39 cellular contexts compared by ENCODE assay signal in the genomic region with DNA sequence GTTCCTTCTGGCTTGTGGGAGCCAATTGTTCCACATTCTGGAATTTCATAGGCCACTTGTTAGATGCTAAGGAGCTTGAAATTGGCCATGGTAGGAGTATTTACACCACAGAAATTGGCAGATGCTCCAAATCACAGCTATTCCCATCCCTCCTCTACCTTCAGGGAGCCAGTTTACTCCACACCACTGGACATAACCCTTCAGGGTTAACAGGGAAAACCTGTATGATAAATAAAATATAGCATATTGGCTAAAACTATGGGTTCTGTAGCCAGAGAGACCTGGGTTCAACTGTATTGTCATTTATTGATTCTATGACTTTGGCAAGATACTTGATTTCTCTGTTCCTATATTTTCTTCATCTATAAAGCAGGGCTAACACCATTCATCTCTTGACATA.
"Had no signal": no experiment of that assay in that cellular context is flagged by ENCODE, and none has a peak within 500 bp of the region (broad histone marks: within the 10 kb centered on the region; RNA-seq: fewer than 3 reads in every experiment).

No MANE protein-coding gene starts in this region.

- FAIRE-seq: astrocyte, bronchial epithelial cell had no signal

- ATAC-seq: activated naive CD4-positive, alpha-beta T cell treated with anti-CD3 and anti-CD28 coated beads, Interleukin-2, amount 50 U/mL, for 72 hours; activated naive CD8-positive, alpha-beta T cell treated with anti-CD3 and anti-CD28 coated beads, Interleukin-2, amount 50 U/mL, for 24 hours; activated T-cell treated with anti-CD3 and anti-CD28 coated beads, Interleukin-2, amount 50 U/mL, for 4 hours; activated T-helper 17 cell treated with anti-CD3 and anti-CD28 coated beads, Interleukin-2, amount 50 U/mL, for 72 hours; body of pancreas had no signal

- H3K27ac Mint-ChIP-seq: activated naive CD4-positive, alpha-beta T cell treated with anti-CD3 and anti-CD28 coated beads for 36 hours; activated naive CD4-positive, alpha-beta T cell treated with anti-CD3 and anti-CD28 coated beads, Interleukin-2, amount 10 ng/mL, durations not matched to agents 7 days and 5 days; activated naive CD4-positive, alpha-beta T cell treated with anti-CD3 and anti-CD28 coated beads, Interleukin-2, amount 50 U/mL, for 24 hours; activated naive CD4-positive, alpha-beta T cell treated with anti-CD3 and anti-CD28 coated beads, Interleukin-2, amount 50 U/mL, for 72 hours; activated naive CD8-positive, alpha-beta T cell; activated naive CD8-positive, alpha-beta T cell treated with anti-CD3 and anti-CD28 coated beads for 36 hours; activated naive CD8-positive, alpha-beta T cell treated with anti-CD3 and anti-CD28 coated beads, Interleukin-2, amount 10 ng/mL, durations not matched to agents 7 days and 5 days; activated naive CD8-positive, alpha-beta T cell treated with anti-CD3 and anti-CD28 coated beads, Interleukin-2, amount 50 U/mL, for 24 hours; activated T-cell treated with anti-CD3 and anti-CD28 coated beads, Interleukin-2, amount 50 U/mL, for 24 hours; activated T-helper 1 cell treated with anti-CD3 and anti-CD28 coated beads, Interleukin-12 subunit alpha, Interleukin-12 subunit beta, Interleukin-2, Interleukin-4 antibody, amounts not matched to agents 30 ng/mL and 10 ng/mL and 1 ng/mL, durations not matched to agents 14 hours and 24 hours and 36 hours; activated T-helper 17 cell treated with anti-CD3 and anti-CD28 coated beads, Interleukin-2, amount 50 U/mL, for 72 hours; activated T-helper 2 cell treated with anti-CD3 and anti-CD28 coated beads, Interferon-gamma antibody, Interleukin-2, Interleukin-4, amounts not matched to agents 10 μg/mL and 5 μg/mL and 100 μg/mL, durations not matched to agents 14 hours and 24 hours and 36 hours; brain had no signal

- H3K4me3 Mint-ChIP-seq: activated naive CD4-positive, alpha-beta T cell treated with anti-CD3 and anti-CD28 coated beads for 36 hours; activated naive CD4-positive, alpha-beta T cell treated with anti-CD3 and anti-CD28 coated beads, Interleukin-2, amount 10 ng/mL, durations not matched to agents 7 days and 5 days; activated naive CD4-positive, alpha-beta T cell treated with anti-CD3 and anti-CD28 coated beads, Interleukin-2, amount 50 U/mL, for 24 hours; activated naive CD8-positive, alpha-beta T cell; activated naive CD8-positive, alpha-beta T cell treated with anti-CD3 and anti-CD28 coated beads for 36 hours; activated naive CD8-positive, alpha-beta T cell treated with anti-CD3 and anti-CD28 coated beads, Interleukin-2, amount 10 ng/mL, durations not matched to agents 7 days and 5 days; activated naive CD8-positive, alpha-beta T cell treated with anti-CD3 and anti-CD28 coated beads, Interleukin-2, amount 50 U/mL, for 24 hours; activated T-cell treated with anti-CD3 and anti-CD28 coated beads, Interleukin-2, amount 50 U/mL, for 24 hours; activated T-cell treated with anti-CD3 and anti-CD28 coated beads, Interleukin-2, amount 50 U/mL, for 4 hours; activated T-helper 1 cell treated with anti-CD3 and anti-CD28 coated beads, Interleukin-12 subunit alpha, Interleukin-12 subunit beta, Interleukin-2, Interleukin-4 antibody, amounts not matched to agents 30 ng/mL and 10 ng/mL and 1 ng/mL, durations not matched to agents 14 hours and 24 hours and 36 hours; activated T-helper 17 cell treated with anti-CD3 and anti-CD28 coated beads, Interleukin-2, amount 50 U/mL, for 72 hours; brain; central memory CD8-positive, alpha-beta T cell had no signal

- H3K27ac ChIP-seq: adrenal gland, ascending aorta, body of pancreas, brain microvascular endothelial cell, breast epithelium, cardiac muscle cell had no signal

- DNase-seq: activated effector memory CD4-positive, alpha-beta T cell treated with anti-CD3 and anti-CD28 coated beads, Interleukin-2, amount 50 U/mL, for 16 hours; activated effector memory CD4-positive, alpha-beta T cell treated with Interleukin-2 at 50 U/mL for 16 hours; activated gamma-delta T cell; activated gamma-delta T cell treated with Interleukin-2 at 50 U/mL for 16 hours; activated naive CD4-positive, alpha-beta T cell; activated naive CD4-positive, alpha-beta T cell treated with anti-CD3 and anti-CD28 coated beads for 36 hours; activated naive CD4-positive, alpha-beta T cell treated with anti-CD3 and anti-CD28 coated beads, Interleukin-2, amount 10 ng/mL, durations not matched to agents 7 days and 5 days; activated naive CD4-positive, alpha-beta T cell treated with anti-CD3 and anti-CD28 coated beads, Interleukin-2, amount 50 U/mL, for 16 hours; activated naive CD4-positive, alpha-beta T cell treated with Interleukin-2 at 50 U/mL for 16 hours; activated naive CD8-positive, alpha-beta T cell treated with anti-CD3 and anti-CD28 coated beads for 36 hours; activated naive CD8-positive, alpha-beta T cell treated with anti-CD3 and anti-CD28 coated beads, Interleukin-2, amount 10 ng/mL, durations not matched to agents 7 days and 5 days; activated naive CD8-positive, alpha-beta T cell treated with anti-CD3 and anti-CD28 coated beads, Interleukin-2, amount 50 U/mL, for 24 hours; activated T-cell treated with anti-CD3 and anti-CD28 coated beads, Interleukin-2, amount 50 U/mL, for 1 hour; activated T-cell treated with anti-CD3 and anti-CD28 coated beads, Interleukin-2, amount 50 U/mL, for 24 hours; activated T-cell treated with anti-CD3 and anti-CD28 coated beads, Interleukin-2, amount 50 U/mL, for 4 hours; activated T-cell treated with anti-CD3 and anti-CD28 coated beads, Interleukin-2, amount 50 U/mL, for 48 hours; adrenal gland; amniotic stem cell; amygdala; anterior cingulate cortex; aorta; body of pancreas; brain microvascular endothelial cell; caudate nucleus; central memory CD4-positive, alpha-beta T cell; cerebellar nuclear complex had no signal

- H3K4me1 ChIP-seq: body of pancreas had no signal

- H3K27me3 Mint-ChIP-seq: activated naive CD4-positive, alpha-beta T cell treated with anti-CD3 and anti-CD28 coated beads, Interleukin-2, amount 50 U/mL, for 24 hours; activated naive CD8-positive, alpha-beta T cell had no signal

- H3K4me1 Mint-ChIP-seq: activated naive CD4-positive, alpha-beta T cell treated with anti-CD3 and anti-CD28 coated beads, Interleukin-2, amount 10 ng/mL, durations not matched to agents 7 days and 5 days; activated naive CD4-positive, alpha-beta T cell treated with anti-CD3 and anti-CD28 coated beads, Interleukin-2, amount 50 U/mL, for 24 hours; activated naive CD8-positive, alpha-beta T cell treated with anti-CD3 and anti-CD28 coated beads for 36 hours; activated naive CD8-positive, alpha-beta T cell treated with anti-CD3 and anti-CD28 coated beads, Interleukin-2, amount 10 ng/mL, durations not matched to agents 7 days and 5 days; activated T-helper 17 cell treated with anti-CD3 and anti-CD28 coated beads, Interleukin-2, amount 50 U/mL, for 72 hours; central memory CD8-positive, alpha-beta T cell had no signal

- H3K36me3 Mint-ChIP-seq: activated naive CD4-positive, alpha-beta T cell treated with anti-CD3 and anti-CD28 coated beads, Interleukin-2, amount 10 ng/mL, durations not matched to agents 7 days and 5 days; activated naive CD4-positive, alpha-beta T cell treated with anti-CD3 and anti-CD28 coated beads, Interleukin-2, amount 50 U/mL, for 24 hours; activated naive CD4-positive, alpha-beta T cell treated with anti-CD3 and anti-CD28 coated beads, Interleukin-2, amount 50 U/mL, for 72 hours; activated naive CD8-positive, alpha-beta T cell; activated naive CD8-positive, alpha-beta T cell treated with anti-CD3 and anti-CD28 coated beads for 36 hours; activated naive CD8-positive, alpha-beta T cell treated with anti-CD3 and anti-CD28 coated beads, Interleukin-2, amount 10 ng/mL, durations not matched to agents 7 days and 5 days; brain had no signal

- H3K9me3 ChIP-seq: adrenal gland, ascending aorta, body of pancreas had no signal

- H3K4me3 ChIP-seq: adrenal gland, ascending aorta, body of pancreas, breast epithelium, cardiac muscle cell had no signal

- H3K9me3 Mint-ChIP-seq: activated naive CD4-positive, alpha-beta T cell treated with anti-CD3 and anti-CD28 coated beads for 36 hours; activated naive CD4-positive, alpha-beta T cell treated with anti-CD3 and anti-CD28 coated beads, Interleukin-2, amount 10 ng/mL, durations not matched to agents 7 days and 5 days; activated naive CD4-positive, alpha-beta T cell treated with anti-CD3 and anti-CD28 coated beads, Interleukin-2, amount 50 U/mL, for 24 hours; activated naive CD4-positive, alpha-beta T cell treated with anti-CD3 and anti-CD28 coated beads, Interleukin-2, amount 50 U/mL, for 72 hours; activated naive CD8-positive, alpha-beta T cell treated with anti-CD3 and anti-CD28 coated beads for 36 hours; activated naive CD8-positive, alpha-beta T cell treated with anti-CD3 and anti-CD28 coated beads, Interleukin-2, amount 10 ng/mL, durations not matched to agents 7 days and 5 days; activated naive CD8-positive, alpha-beta T cell treated with anti-CD3 and anti-CD28 coated beads, Interleukin-2, amount 50 U/mL, for 24 hours; activated T-cell treated with anti-CD3 and anti-CD28 coated beads, Interleukin-2, amount 50 U/mL, for 24 hours; activated T-cell treated with anti-CD3 and anti-CD28 coated beads, Interleukin-2, amount 50 U/mL, for 4 hours; activated T-helper 1 cell treated with anti-CD3 and anti-CD28 coated beads, Interleukin-12 subunit alpha, Interleukin-12 subunit beta, Interleukin-2, Interleukin-4 antibody, amounts not matched to agents 30 ng/mL and 10 ng/mL and 1 ng/mL, durations not matched to agents 14 hours and 24 hours and 36 hours; activated T-helper 17 cell treated with anti-CD3 and anti-CD28 coated beads, Interleukin-2, amount 50 U/mL, for 72 hours; activated T-helper 2 cell treated with anti-CD3 and anti-CD28 coated beads, Interferon-gamma antibody, Interleukin-2, Interleukin-4, amounts not matched to agents 10 μg/mL and 5 μg/mL and 100 μg/mL, durations not matched to agents 14 hours and 24 hours and 36 hours; central memory CD8-positive, alpha-beta T cell had no signal

- H3K36me3 ChIP-seq: adrenal gland, ascending aorta, brain microvascular endothelial cell, breast epithelium, cardiac muscle cell had no signal

- H3K27me3 ChIP-seq: adrenal gland, ascending aorta, body of pancreas, brain microvascular endothelial cell, breast epithelium, cardiac muscle cell had no signal
